Comparison of ENCODE assay signal across 23 cellular contexts in the genomic region with DNA sequence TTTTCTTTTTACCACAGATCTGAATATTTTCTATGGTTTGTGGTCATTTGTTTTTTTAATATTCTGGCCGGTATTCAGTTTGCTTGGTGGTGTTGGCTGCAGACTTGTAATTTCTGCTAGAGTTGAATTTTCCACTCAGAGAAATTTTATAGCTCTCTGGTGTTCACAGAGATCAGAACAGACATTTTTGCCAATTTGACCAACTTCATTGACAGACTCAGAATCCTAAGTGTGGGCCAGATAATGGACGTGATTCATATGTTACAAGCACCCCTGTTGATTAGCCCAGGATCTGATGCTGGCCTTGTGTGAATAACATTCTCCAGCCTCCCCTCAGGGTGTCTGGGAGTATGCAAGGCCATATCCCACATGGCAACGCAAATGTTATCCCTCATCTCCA.
"Had no signal": no experiment of that assay in that cellular context is flagged by ENCODE, and none has a peak within 500 bp of the region (broad histone marks: within the 10 kb centered on the region; RNA-seq: fewer than 3 reads in every experiment).

No MANE protein-coding gene starts in this region.

- H3K4me1 ChIP-seq: parathyroid adenoma, psoas muscle, right atrium auricular region, right lobe of liver, spleen, upper lobe of right lung had no signal

- H3K9me3 Mint-ChIP-seq: naive B cell; stimulated activated effector memory CD8-positive, alpha-beta T cell treated with anti-CD3 and anti-CD28 coated beads, Interleukin-12 subunit alpha, Interleukin-12 subunit beta, amount 100 ng/mL, for 72 hours; stimulated activated naive CD8-positive, alpha-beta T cell treated with anti-CD3 and anti-CD28 coated beads, Interleukin-15, Interleukin-2, amounts not matched to agents 100 ng/mL and 50 ng/mL, for 24 hours had no signal

- ATAC-seq: left lobe of liver; natural killer cell; psoas muscle; right lobe of liver; stimulated activated effector memory CD8-positive, alpha-beta T cell treated with anti-CD3 and anti-CD28 coated beads, Interleukin-12 subunit alpha, Interleukin-12 subunit beta, amount 100 ng/mL, for 72 hours; upper lobe of right lung had no signal

- H3K9me3 ChIP-seq: psoas muscle, right atrium auricular region, right lobe of liver, spleen, upper lobe of right lung had no signal

- H3K36me3 ChIP-seq: right atrium auricular region, right lobe of liver, spleen, upper lobe of right lung had no signal

- H3K4me3 ChIP-seq: lung, psoas muscle, right atrium auricular region, right lobe of liver, skin epidermis, spleen, upper lobe of right lung had no signal

- H3K36me3 Mint-ChIP-seq: mesothelial cell of epicardium; naive B cell; natural killer cell; stimulated activated effector memory CD8-positive, alpha-beta T cell treated with anti-CD3 and anti-CD28 coated beads, Interleukin-12 subunit alpha, Interleukin-12 subunit beta, amount 100 ng/mL, for 72 hours had no signal

- H3K27me3 ChIP-seq: right atrium auricular region, right lobe of liver, spleen, upper lobe of right lung had no signal

- H3K27ac Mint-ChIP-seq: mesothelial cell of epicardium; naive B cell; natural killer cell; stimulated activated effector memory CD8-positive, alpha-beta T cell treated with anti-CD3 and anti-CD28 coated beads, Interleukin-12 subunit alpha, Interleukin-12 subunit beta, amount 100 ng/mL, for 72 hours; stimulated activated naive CD8-positive, alpha-beta T cell treated with anti-CD3 and anti-CD28 coated beads, Interleukin-15, Interleukin-2, amounts not matched to agents 100 ng/mL and 50 ng/mL, for 24 hours had no signal

- H3K27ac ChIP-seq: parathyroid adenoma, psoas muscle, right atrium auricular region, right lobe of liver, spleen, upper lobe of right lung had no signal

- H3K4me3 Mint-ChIP-seq: mesothelial cell of epicardium; naive B cell; natural killer cell; stimulated activated effector memory CD8-positive, alpha-beta T cell treated with anti-CD3 and anti-CD28 coated beads, Interleukin-12 subunit alpha, Interleukin-12 subunit beta, amount 100 ng/mL, for 72 hours; stimulated activated naive CD8-positive, alpha-beta T cell treated with anti-CD3 and anti-CD28 coated beads, Interleukin-15, Interleukin-2, amounts not matched to agents 100 ng/mL and 50 ng/mL, for 24 hours had no signal

- H3K4me1 Mint-ChIP-seq: mesothelial cell of epicardium; naive B cell; stimulated activated effector memory CD8-positive, alpha-beta T cell treated with anti-CD3 and anti-CD28 coated beads, Interleukin-12 subunit alpha, Interleukin-12 subunit beta, amount 100 ng/mL, for 72 hours had no signal

- DNase-seq: head of caudate nucleus; hippocampal formation; kidney glomerular epithelial cell; left cardiac atrium; mesendoderm; naive B cell; natural killer cell; psoas muscle; right lobe of liver; spleen; stimulated activated CD4-positive, alpha-beta T cell treated with anti-CD3 and anti-CD28 coated beads, Interleukin-4, amount 100 ng/mL, for 24 hours; stimulated activated naive CD4-positive, alpha-beta T cell; substantia nigra; trophoblast cell; upper lobe of right lung had no signal

- H3K9ac ChIP-seq: parathyroid adenoma had no signal
